ENCODE assay signal across 1 cellular context in genomic region chr4:142271832-142272231, GRCh38.
TF ChIP-seq lines count a peak whose summit lies in the region.

No MANE protein-coding gene starts in this region.

TF ChIP-seq in IMR-90, 13 proteins besides CTCF, POLR2A, EP300 and RAD21:
- no peak for TF ChIP-seq RFX5 (IDR thresholded peaks at IDR 0.05; ENCODE audit: low read depth, low read length)
